10 cellular contexts compared by ENCODE assay signal in genomic region chr9:27377811-27378345, GRCh38.
DNase-seq lines count a peak whose midpoint lies in the region; ATAC-seq and TF ChIP-seq lines count a peak whose summit lies in the region.
"Had no signal": no experiment of that assay in that cellular context is flagged by ENCODE, and none has a peak within 500 bp of the region (broad histone marks: within the 10 kb centered on the region; RNA-seq: fewer than 3 reads in every experiment).

No MANE protein-coding gene starts in this region.

- no peaks in the 10 kb centered on the region for H3K36me3 ChIP-seq in HEK293 (ENCODE audit: control insufficient read depth in 2 of 2, insufficient read depth in 1 of 2, low read length in 2 of 2)
- H3K36me3 ChIP-seq in endodermal cell (ENCODE audit: control insufficient read depth, insufficient read depth, low read length), result no peaks in the 10 kb centered on the region

- no peaks in the 10 kb centered on the region for H3K9me3 Mint-ChIP-seq in endodermal cell

- H3K4me1 ChIP-seq in HEK293 (ENCODE audit: control insufficient read depth, insufficient read depth, low read length) (0 out of 2 replicates have a peak, but pooled peaks cover 3% of the 10 kb centered on the region), endodermal cell (ENCODE audit: control insufficient read depth, insufficient read depth, low read length) (peaks cover 6% of the 10 kb centered on the region)
- H3K4me1 ChIP-seq: parathyroid adenoma had no signal

- H3K4me3 Mint-ChIP-seq in endodermal cell, result no peak overlapping the region

- POLR2A ChIA-PET in HEK293 (lab: Yijun Ruan, JAX), result no interaction called here

- H3K36me3 Mint-ChIP-seq in endodermal cell (ENCODE audit: low read depth), result no peaks in the 10 kb centered on the region

- H3K27me3 Mint-ChIP-seq in endodermal cell (ENCODE audit: insufficient read depth), result peaks cover 14% of the 10 kb centered on the region

- peaks cover 40% of the 10 kb centered on the region for H3K4me1 Mint-ChIP-seq in endodermal cell

- DNase-seq in sciatic nerve (ENCODE audit: low spot score) (no peak), kidney glomerular epithelial cell (lab: John Stamatoyannopoulos, UW) (no peak), dermis blood vessel endothelial cell (no peak), NCI-H187 treated with DMSO at 0.1 percent for 48 hours (lab: John Stamatoyannopoulos, UW) (no peak), endodermal cell (no peak)
- DNase-seq: NCI-H510A had no signal

- ATAC-seq in GM18909 (IDR thresholded peaks at IDR 0.05; ENCODE audit: poor library complexity, unreplicated experiment) (peak; percentile 90), HG03521 (IDR thresholded peaks at IDR 0.05; ENCODE audit: unreplicated experiment) (peak; percentile 83), sciatic nerve (peak; percentile 27)

- intact Hi-C loops in sciatic nerve (cut with DNase I), result no loop called here

- H3K9ac ChIP-seq in endodermal cell (ENCODE audit: extremely low read depth, low read length, poor library complexity, severe bottlenecking), result no peak overlapping the region
- H3K9ac ChIP-seq: parathyroid adenoma had no signal

- CTCF ChIA-PET in HEK293 (lab: Yijun Ruan, JAX), result interaction anchor here (1.0 kb wide), 1 partner anchor 45 kb away, joined by 5 read pairs; no protein-coding TSS in a partner anchor

- H3K27me3 ChIP-seq in endodermal cell (ENCODE audit: control insufficient read depth, insufficient read depth, low read length, poor library complexity, severe bottlenecking), result no peaks in the 10 kb centered on the region

- no peaks in the 10 kb centered on the region for H3K9me3 ChIP-seq in HEK293 (ENCODE audit: control insufficient read depth, insufficient read depth, low read depth, low read length)
- H3K9me3 ChIP-seq in endodermal cell (ENCODE audit: control insufficient read depth, low read length), result no peaks in the 10 kb centered on the region

- TF ChIP-seq CTCF in HEK293 (tag by site-specific recombination; IDR thresholded peaks at IDR 0.05), result no peak
- TF ChIP-seq CTCF in endodermal cell (conservative IDR thresholded peaks at IDR 0.05), result no peak

- H3K27ac ChIP-seq in HEK293 (ENCODE audit: extremely low read depth, low read depth, low read length) (no peak overlapping the region), endodermal cell (ENCODE audit: low read depth, low read length) (no peak overlapping the region)
- H3K27ac ChIP-seq: parathyroid adenoma had no signal

- H3K4me3 ChIP-seq in HEK293 (ENCODE audit: low read depth, low read length), result no peak overlapping the region
- H3K4me3 ChIP-seq in endodermal cell (ENCODE audit: low read length), result no peak overlapping the region

- no peak overlapping the region for H3K27ac Mint-ChIP-seq in endodermal cell

- 85 to 100% methylated on average over 1 of the region's 1 CpG for WGBS in endodermal cell (ENCODE audit: insufficient coverage in 1 of 2, insufficient read length in 1 of 2), 2 experiments

TF ChIP-seq in HEK293, 187 proteins besides CTCF, POLR2A, EP300 and RAD21:
- TF ChIP-seq KLF7 (tag by site-specific recombination; IDR thresholded peaks at IDR 0.05; ENCODE audit: borderline replicate concordance) (no peak), ZNF629 (tag by site-specific recombination; IDR thresholded peaks at IDR 0.05) (peak; percentile 18; the same call in 1 of the 2 replicates), ZNF792 (tag by site-specific recombination; IDR thresholded peaks at IDR 0.05) (no peak), GLIS1 (tag by site-specific recombination; IDR thresholded peaks at IDR 0.05) (peak; percentile 66), ZNF404 (tag by site-specific recombination; IDR thresholded peaks at IDR 0.05) (no peak), ZNF266 (tag by site-specific recombination; IDR thresholded peaks at IDR 0.05; ENCODE audit: low read depth) (no peak), ZNF76 (tag by site-specific recombination; IDR thresholded peaks at IDR 0.05; ENCODE audit: borderline replicate concordance, low read depth) (no peak), ATF2 (tag by site-specific recombination; IDR thresholded peaks at IDR 0.05; ENCODE audit: low read depth) (peak; percentile 8; the same call in 1 of the 2 replicates), ZNF146 (tag by site-specific recombination; IDR thresholded peaks at IDR 0.05) (no peak), ZNF529 (tag by site-specific recombination; IDR thresholded peaks at IDR 0.05; ENCODE audit: insufficient replicate concordance) (no peak)
- TF ChIP-seq, protein P1, sequence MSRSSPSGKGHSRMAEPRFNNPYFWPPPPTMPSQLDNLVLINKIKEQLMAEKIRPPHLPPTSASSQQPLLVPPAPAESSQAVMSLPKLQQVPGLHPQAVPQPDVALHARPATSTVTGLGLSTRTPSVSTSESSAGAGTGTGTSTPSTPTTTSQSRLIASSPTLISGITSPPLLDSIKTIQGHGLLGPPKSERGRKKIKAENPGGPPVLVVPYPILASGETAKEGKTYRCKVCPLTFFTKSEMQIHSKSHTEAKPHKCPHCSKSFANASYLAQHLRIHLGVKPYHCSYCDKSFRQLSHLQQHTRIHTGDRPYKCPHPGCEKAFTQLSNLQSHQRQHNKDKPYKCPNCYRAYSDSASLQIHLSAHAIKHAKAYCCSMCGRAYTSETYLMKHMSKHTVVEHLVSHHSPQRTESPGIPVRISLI (tag by site-specific recombination; IDR thresholded peaks at IDR 0.05), result no peak

Comparison
In these comparisons a context has a peak if more than half of its experiments do, and no peak if none do; other contexts are left out.
1. ATAC-seq: peak in every context shown above with its lines; median percentile 90 in GM18909; 83 in HG03521; 27 in sciatic nerve.